ENCODE assay signal across 8 cellular contexts in genomic region chr2:75834588-75834987, GRCh38.
DNase-seq lines count a peak whose midpoint lies in the region; TF ChIP-seq lines count a peak whose summit lies in the region.
"Not testable (repeated sequence)": the region's sequence is repeated elsewhere in the genome, so short reads cannot be mapped to it uniquely, and the experiment has no call there.

No MANE protein-coding gene starts in this region.

- not testable (repeated sequence) for H3K27ac ChIP-seq in A673 (ENCODE audit: low read depth, low read length, poor library complexity, severe bottlenecking); endodermal cell (ENCODE audit: low read depth, low read length); spleen

- not testable (repeated sequence) for H3K4me3 ChIP-seq in A673 (ENCODE audit: low read depth, low read length, poor library complexity, severe bottlenecking); endodermal cell (ENCODE audit: low read length); spleen

- not testable (repeated sequence) for H3K36me3 Mint-ChIP-seq in endodermal cell (ENCODE audit: low read depth); neural crest cell (ENCODE audit: low read depth)

- H3K36me3 ChIP-seq in A673 (ENCODE audit: insufficient read depth, low read length, poor library complexity, severe bottlenecking); endodermal cell (ENCODE audit: control insufficient read depth, insufficient read depth, low read length); spleen: not testable (repeated sequence)

- H3K9me3 Mint-ChIP-seq in endodermal cell: not testable (repeated sequence)
- peaks cover 11% of the 10 kb centered on the region for H3K9me3 Mint-ChIP-seq in neural crest cell

- not testable (repeated sequence) for H3K4me1 Mint-ChIP-seq in endodermal cell, neural crest cell

- H3K27ac Mint-ChIP-seq in endodermal cell; neural crest cell (ENCODE audit: unreplicated experiment): not testable (repeated sequence)

- not testable (repeated sequence) for H3K27me3 ChIP-seq in A673 (replicated peaks; ENCODE audit: insufficient read depth, low read depth, low read length, poor library complexity); endodermal cell (ENCODE audit: control insufficient read depth, insufficient read depth, low read length, poor library complexity, severe bottlenecking); spleen (replicated peaks in 1 of 7)

- not testable (repeated sequence) for H3K9me3 ChIP-seq in A673 (ENCODE audit: low read depth, low read length, poor library complexity, severe bottlenecking); endodermal cell (ENCODE audit: control insufficient read depth, low read length); spleen

- not testable (repeated sequence) for H3K4me1 ChIP-seq in A673 (ENCODE audit: insufficient read depth, low read length, poor library complexity, severe bottlenecking); endodermal cell (ENCODE audit: control insufficient read depth, insufficient read depth, low read length); spleen

- H3K4me3 Mint-ChIP-seq in endodermal cell, neural crest cell: not testable (repeated sequence)

- intact Hi-C loops in A673 (cut with micrococcal nuclease; ENCODE audit: unreplicated experiment); spleen (cut with DNase I; ENCODE audit: low total_unique reads): not testable (repeated sequence)

- 0 out of 2 replicates have a peak, but pooled peaks have one; percentile 20 for TF ChIP-seq CTCF in A673 (conservative IDR thresholded peaks at IDR 0.05; ENCODE audit: low read depth, low read length)
- 0 out of 3 replicates have a peak, but pooled peaks have one; percentile 8 for TF ChIP-seq CTCF in GM12872 (IDR thresholded peaks at IDR 0.05; ENCODE audit: insufficient read depth, low read depth, low read length)
- peak; percentile 71 for TF ChIP-seq CTCF in endodermal cell (conservative IDR thresholded peaks at IDR 0.05)
- peak; percentile 17 for TF ChIP-seq CTCF in neural crest cell (conservative IDR thresholded peaks at IDR 0.05)
- TF ChIP-seq CTCF in spleen (IDR thresholded peaks at IDR 0.05 in 8 of 11, conservative IDR thresholded peaks at IDR 0.05 in 3 of 11): not testable (repeated sequence)

- not testable (repeated sequence) for BruUV-seq in A673 (replicated peaks; lab: Mats Ljungman, UMichigan)

- not testable (repeated sequence) for H3K27me3 Mint-ChIP-seq in endodermal cell (ENCODE audit: insufficient read depth); neural crest cell (ENCODE audit: low read depth)

- CTCF ChIA-PET in A673 (lab: Charles Lee): not testable (repeated sequence)

- not testable (repeated sequence) for DNase-seq in A673 (ENCODE audit: low spot score); neural crest cell (ENCODE audit: low read depth, low spot score)
- DNase-seq in HT-29 (ENCODE audit: low spot score) (peak; percentile 4), NCI-H2171 treated with DMSO at 0.1 percent for 48 hours (lab: John Stamatoyannopoulos, UW) (peak; percentile 15), SK-N-DZ (ENCODE audit: low spot score) (peak; percentile 2), endodermal cell (peak; percentile 72), spleen (peak; percentile 37)

- POLR2A ChIA-PET in A673 (lab: Charles Lee; ENCODE audit: low non-redundant PET): not testable (repeated sequence)

- not testable (repeated sequence) for TF ChIP-seq POLR2A in spleen (IDR thresholded peaks at IDR 0.05)

- H3K9ac ChIP-seq in endodermal cell (ENCODE audit: extremely low read depth, low read length, poor library complexity, severe bottlenecking): not testable (repeated sequence)

- WGBS in endodermal cell (ENCODE audit: insufficient coverage in 1 of 2, insufficient read length in 1 of 2), 2 experiments: 88 to 89% methylated on average over 1 to 4 of the region's 4 CpGs
- WGBS in spleen, 5 donors: 66 to 85% (median 82%) methylated on average over 3 to 4 of the region's 4 CpGs
